11 cellular contexts compared by ENCODE assay signal in the genomic region with DNA sequence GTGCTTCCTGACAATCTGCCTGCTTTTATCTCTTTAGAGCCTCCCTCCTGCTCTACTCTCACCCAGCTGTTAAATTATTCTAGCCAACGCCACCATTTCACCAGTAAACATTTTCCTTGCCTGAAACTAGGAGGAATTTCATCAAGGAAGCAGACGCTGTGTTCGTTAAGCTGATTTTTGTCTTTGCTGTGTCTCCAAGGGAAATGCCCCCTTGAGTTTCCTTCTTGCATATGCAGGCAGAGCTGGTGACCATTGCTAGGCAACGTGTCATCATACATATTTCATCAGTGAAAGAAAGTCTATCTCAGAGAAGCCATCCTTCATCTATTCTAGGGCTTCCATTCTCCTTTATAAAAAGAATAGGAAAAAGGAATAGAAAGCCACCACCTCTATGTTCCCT.
DNase-seq lines count a peak whose midpoint lies in the region; ATAC-seq and TF ChIP-seq lines count a peak whose summit lies in the region.
"Had no signal": no experiment of that assay in that cellular context is flagged by ENCODE, and none has a peak within 500 bp of the region (broad histone marks: within the 10 kb centered on the region; RNA-seq: fewer than 3 reads in every experiment).

No MANE protein-coding gene starts in this region.

- H3K4me1 Mint-ChIP-seq in GM23338, result peaks cover 32% of the 10 kb centered on the region
- H3K4me1 Mint-ChIP-seq in stimulated activated effector memory CD8-positive, alpha-beta T cell treated with anti-CD3 and anti-CD28 coated beads, Interleukin-12 subunit alpha, Interleukin-12 subunit beta, amount 100 ng/mL, for 72 hours, result no peaks in the 10 kb centered on the region
- H3K4me1 Mint-ChIP-seq in activated CD8-positive, alpha-beta T cell treated with anti-CD3 and anti-CD28 coated beads, Interleukin-2, amount 10 ng/mL, durations not matched to agents 7 days and 5 days (ENCODE audit: low read depth), result no peaks in the 10 kb centered on the region

- no peaks in the 10 kb centered on the region; the same call in 1 of the 2 replicates for H3K9me2 ChIP-seq in GM23338 (ENCODE audit: insufficient read depth)

- TF ChIP-seq CTCF in GM23338 (conservative IDR thresholded peaks at IDR 0.05; ENCODE audit: low read depth in 2 of 2), result peak; percentile 50 to 56

- H4K20me1 ChIP-seq in BLaER1 (no peaks in the 10 kb centered on the region), GM23338 (replicated peaks; ENCODE audit: insufficient read depth) (no peaks in the 10 kb centered on the region)

- DNase-seq in GM23338 (ENCODE audit: low spot score), result peak; percentile 87
- DNase-seq in OCI-M1 (lab: John Stamatoyannopoulos, UW), result peak; percentile 51
- peak; percentile 46 for DNase-seq in iPS DF 4.7 (ENCODE audit: extremely low read depth, low spot score)
- no peak for DNase-seq in activated CD4-positive, alpha-beta T cell treated with anti-CD3 and anti-CD28 coated beads for 1 hour
- DNase-seq in stimulated activated effector memory CD8-positive, alpha-beta T cell treated with anti-CD3 and anti-CD28 coated beads, Interleukin-12 subunit alpha, Interleukin-12 subunit beta, amount 100 ng/mL, for 72 hours (ENCODE audit: low spot score in 2 of 2), result no peak
- no peak for DNase-seq in mesenteric fat pad (ENCODE audit: low spot score)
- no peak for DNase-seq in activated CD8-positive, alpha-beta T cell treated with anti-CD3 and anti-CD28 coated beads, Interleukin-2, amount 10 ng/mL, durations not matched to agents 7 days and 5 days
- DNase-seq: effector memory CD4-positive, alpha-beta T cell; NCI-H1105 treated with DMSO at 0.1 percent for 48 hours; stimulated activated naive CD8-positive, alpha-beta T cell treated with anti-CD3 and anti-CD28 coated beads, Interleukin-15, Interleukin-2, amounts not matched to agents 100 U/mL and 50 U/mL, for 24 hours had no signal

- H3K27ac ChIP-seq in BLaER1 (peak overlapping the region; percentile 59), GM23338 (ENCODE audit: low read depth) (no peak overlapping the region)

- peaks cover 6% of the 10 kb centered on the region for H3K9me3 Mint-ChIP-seq in GM23338
- H3K9me3 Mint-ChIP-seq in stimulated activated effector memory CD8-positive, alpha-beta T cell treated with anti-CD3 and anti-CD28 coated beads, Interleukin-12 subunit alpha, Interleukin-12 subunit beta, amount 100 ng/mL, for 72 hours, result no peaks in the 10 kb centered on the region
- H3K9me3 Mint-ChIP-seq in activated CD8-positive, alpha-beta T cell treated with anti-CD3 and anti-CD28 coated beads, Interleukin-2, amount 10 ng/mL, durations not matched to agents 7 days and 5 days (ENCODE audit: insufficient read depth), result no peaks in the 10 kb centered on the region

- peaks cover 3% of the 10 kb centered on the region for H3K27me3 Mint-ChIP-seq in GM23338 (ENCODE audit: insufficient read depth, low read depth, poor library complexity)
- peaks cover 18% of the 10 kb centered on the region for H3K27me3 Mint-ChIP-seq in activated CD8-positive, alpha-beta T cell treated with anti-CD3 and anti-CD28 coated beads, Interleukin-2, amount 10 ng/mL, durations not matched to agents 7 days and 5 days (ENCODE audit: low read depth)

- no peaks in the 10 kb centered on the region for H3K79me2 ChIP-seq in GM23338 (replicated peaks; ENCODE audit: insufficient read depth)

- H3K4me1 ChIP-seq in BLaER1 (peaks cover 36% of the 10 kb centered on the region), GM23338 (ENCODE audit: insufficient read depth) (peaks cover 26% of the 10 kb centered on the region)

- no peaks in the 10 kb centered on the region for H3F3A ChIP-seq in GM23338 (replicated peaks; ENCODE audit: low read depth)

- peak overlapping the region; percentile 8; the same call in 1 of the 2 replicates for H3K4me3 ChIP-seq in BLaER1
- no peak overlapping the region for H3K4me3 ChIP-seq in GM23338

- peaks cover 10% of the 10 kb centered on the region for H3K9me3 ChIP-seq in BLaER1

- POLR2A ChIA-PET in activated CD8-positive, alpha-beta T cell treated with anti-CD3 and anti-CD28 coated beads, Interleukin-2, amount 10 ng/mL, durations not matched to agents 7 days and 5 days (lab: Charles Lee), result no interaction called here

- H3K4me3 Mint-ChIP-seq in GM23338, result peak overlapping the region; percentile 17; the same call in 2 of the 3 replicates
- no peak overlapping the region for H3K4me3 Mint-ChIP-seq in stimulated activated effector memory CD8-positive, alpha-beta T cell treated with anti-CD3 and anti-CD28 coated beads, Interleukin-12 subunit alpha, Interleukin-12 subunit beta, amount 100 ng/mL, for 72 hours
- no peak overlapping the region for H3K4me3 Mint-ChIP-seq in activated CD8-positive, alpha-beta T cell treated with anti-CD3 and anti-CD28 coated beads, Interleukin-2, amount 10 ng/mL, durations not matched to agents 7 days and 5 days

- peak overlapping the region; percentile 68 for H3K27ac Mint-ChIP-seq in GM23338
- no peak overlapping the region for H3K27ac Mint-ChIP-seq in stimulated activated effector memory CD8-positive, alpha-beta T cell treated with anti-CD3 and anti-CD28 coated beads, Interleukin-12 subunit alpha, Interleukin-12 subunit beta, amount 100 ng/mL, for 72 hours
- no peak overlapping the region for H3K27ac Mint-ChIP-seq in activated CD8-positive, alpha-beta T cell treated with anti-CD3 and anti-CD28 coated beads, Interleukin-2, amount 10 ng/mL, durations not matched to agents 7 days and 5 days

- ATAC-seq in GM23338, result peak; percentile 83
- no peak for ATAC-seq in stimulated activated effector memory CD8-positive, alpha-beta T cell treated with anti-CD3 and anti-CD28 coated beads, Interleukin-12 subunit alpha, Interleukin-12 subunit beta, amount 100 ng/mL, for 72 hours
- no peak for ATAC-seq in activated CD8-positive, alpha-beta T cell treated with anti-CD3 and anti-CD28 coated beads, Interleukin-2, amount 10 ng/mL, durations not matched to agents 7 days and 5 days
- ATAC-seq: stimulated activated naive CD8-positive, alpha-beta T cell treated with anti-CD3 and anti-CD28 coated beads, Interleukin-15, Interleukin-2, amounts not matched to agents 100 U/mL and 50 U/mL, for 24 hours had no signal

- no peak overlapping the region for H3K9ac ChIP-seq in BLaER1

- no peak overlapping the region for H2AFZ ChIP-seq in GM23338

- H3K4me2 ChIP-seq in BLaER1 (peak overlapping the region; percentile 68), GM23338 (peak overlapping the region; percentile 33)

- H3K36me3 Mint-ChIP-seq in GM23338 (ENCODE audit: low read depth), result peaks cover 5% of the 10 kb centered on the region; the same call in 1 of the 3 replicates
- H3K36me3 Mint-ChIP-seq in stimulated activated effector memory CD8-positive, alpha-beta T cell treated with anti-CD3 and anti-CD28 coated beads, Interleukin-12 subunit alpha, Interleukin-12 subunit beta, amount 100 ng/mL, for 72 hours, result no peaks in the 10 kb centered on the region
- H3K36me3 Mint-ChIP-seq in activated CD8-positive, alpha-beta T cell treated with anti-CD3 and anti-CD28 coated beads, Interleukin-2, amount 10 ng/mL, durations not matched to agents 7 days and 5 days (ENCODE audit: low read depth), result no peaks in the 10 kb centered on the region

- CTCF ChIA-PET in activated CD8-positive, alpha-beta T cell treated with anti-CD3 and anti-CD28 coated beads, Interleukin-2, amount 10 ng/mL, durations not matched to agents 7 days and 5 days (lab: Charles Lee), result no interaction called here

- H3K27me3 ChIP-seq in BLaER1 (no peaks in the 10 kb centered on the region), GM23338 (ENCODE audit: insufficient read depth) (no peaks in the 10 kb centered on the region)

- H3K36me3 ChIP-seq in BLaER1 (no peaks in the 10 kb centered on the region), GM23338 (ENCODE audit: insufficient read depth) (no peaks in the 10 kb centered on the region)

TF ChIP-seq in GM23338, 12 proteins besides CTCF, POLR2A, EP300 and RAD21 (continues in another document):
- no peak for TF ChIP-seq JUNB (IDR thresholded peaks at IDR 0.05; ENCODE audit: unreplicated experiment)
- no peak for TF ChIP-seq ZNF331 (CRISPR knock-in tag; IDR thresholded peaks at IDR 0.05; ENCODE audit: low read depth)
- no peak for TF ChIP-seq EZH2 (IDR thresholded peaks at IDR 0.05; ENCODE audit: low read depth, unreplicated experiment)
- no peak for TF ChIP-seq EZH2phosphoT487 (IDR thresholded peaks at IDR 0.05; ENCODE audit: unreplicated experiment)
- TF ChIP-seq, protein P1, sequence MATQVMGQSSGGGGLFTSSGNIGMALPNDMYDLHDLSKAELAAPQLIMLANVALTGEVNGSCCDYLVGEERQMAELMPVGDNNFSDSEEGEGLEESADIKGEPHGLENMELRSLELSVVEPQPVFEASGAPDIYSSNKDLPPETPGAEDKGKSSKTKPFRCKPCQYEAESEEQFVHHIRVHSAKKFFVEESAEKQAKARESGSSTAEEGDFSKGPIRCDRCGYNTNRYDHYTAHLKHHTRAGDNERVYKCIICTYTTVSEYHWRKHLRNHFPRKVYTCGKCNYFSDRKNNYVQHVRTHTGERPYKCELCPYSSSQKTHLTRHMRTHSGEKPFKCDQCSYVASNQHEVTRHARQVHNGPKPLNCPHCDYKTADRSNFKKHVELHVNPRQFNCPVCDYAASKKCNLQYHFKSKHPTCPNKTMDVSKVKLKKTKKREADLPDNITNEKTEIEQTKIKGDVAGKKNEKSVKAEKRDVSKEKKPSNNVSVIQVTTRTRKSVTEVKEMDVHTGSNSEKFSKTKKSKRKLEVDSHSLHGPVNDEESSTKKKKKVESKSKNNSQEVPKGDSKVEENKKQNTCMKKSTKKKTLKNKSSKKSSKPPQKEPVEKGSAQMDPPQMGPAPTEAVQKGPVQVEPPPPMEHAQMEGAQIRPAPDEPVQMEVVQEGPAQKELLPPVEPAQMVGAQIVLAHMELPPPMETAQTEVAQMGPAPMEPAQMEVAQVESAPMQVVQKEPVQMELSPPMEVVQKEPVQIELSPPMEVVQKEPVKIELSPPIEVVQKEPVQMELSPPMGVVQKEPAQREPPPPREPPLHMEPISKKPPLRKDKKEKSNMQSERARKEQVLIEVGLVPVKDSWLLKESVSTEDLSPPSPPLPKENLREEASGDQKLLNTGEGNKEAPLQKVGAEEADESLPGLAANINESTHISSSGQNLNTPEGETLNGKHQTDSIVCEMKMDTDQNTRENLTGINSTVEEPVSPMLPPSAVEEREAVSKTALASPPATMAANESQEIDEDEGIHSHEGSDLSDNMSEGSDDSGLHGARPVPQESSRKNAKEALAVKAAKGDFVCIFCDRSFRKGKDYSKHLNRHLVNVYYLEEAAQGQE (IDR thresholded peaks at IDR 0.05; ENCODE audit: unreplicated experiment), result no peak
- no peak for TF ChIP-seq CREB1 (CRISPR knock-in tag; IDR thresholded peaks at IDR 0.05; ENCODE audit: low read depth)
- TF ChIP-seq NANOG (IDR thresholded peaks at IDR 0.05; ENCODE audit: borderline replicate concordance), result no peak

Comparison
In these comparisons a context has a peak if more than half of its experiments do, and no peak if none do; other contexts are left out.
1. DNase-seq: peak in GM23338 (single experiment), OCI-M1 (single experiment) and iPS DF 4.7 (single experiment); none in activated CD4-positive, alpha-beta T cell treated with anti-CD3 and anti-CD28 coated beads for 1 hour (single experiment), stimulated activated effector memory CD8-positive, alpha-beta T cell treated with anti-CD3 and anti-CD28 coated beads, Interleukin-12 subunit alpha, Interleukin-12 subunit beta, amount 100 ng/mL, for 72 hours (0 of 2), mesenteric fat pad (single experiment) and activated CD8-positive, alpha-beta T cell treated with anti-CD3 and anti-CD28 coated beads, Interleukin-2, amount 10 ng/mL, durations not matched to agents 7 days and 5 days (single experiment).